12 cellular contexts compared by ENCODE assay signal in genomic region chr3:14435175-14436011, GRCh38. TPM values are rescaled to one million over a fixed set of nuclear protein-coding genes. Genes with fewer than 3 reads are reported as not detected.
DNase-seq lines count a peak whose midpoint lies in the region; ATAC-seq, FAIRE-seq and TF ChIP-seq lines count a peak whose summit lies in the region.
"Had no signal": no experiment of that assay in that cellular context is flagged by ENCODE, and none has a peak within 500 bp of the region (broad histone marks: within the 10 kb centered on the region; RNA-seq: fewer than 3 reads in every experiment).

No MANE protein-coding gene starts in this region.

- H3K27ac ChIP-seq in GM23338 (ENCODE audit: low read depth) (no peak overlapping the region), caudate nucleus (ENCODE audit: low read depth, low read length) (peak overlapping the region; percentile 77)

- H2AFZ ChIP-seq in GM23338 = no peak overlapping the region

- H3K36me3 Mint-ChIP-seq in GM23338 (ENCODE audit: low read depth) = peaks cover 3% of the 10 kb centered on the region; the same call in 1 of the 3 replicates
- H3K36me3 Mint-ChIP-seq in naive thymus-derived CD8-positive, alpha-beta T cell = no peaks in the 10 kb centered on the region

- H3F3A ChIP-seq in GM23338 (replicated peaks; ENCODE audit: low read depth) = no peaks in the 10 kb centered on the region

- no peak overlapping the region for H3K4me3 Mint-ChIP-seq in GM23338
- no peak overlapping the region for H3K4me3 Mint-ChIP-seq in naive thymus-derived CD8-positive, alpha-beta T cell

- in situ Hi-C loops in ACHN (cut with HindIII; ENCODE audit: low pct_ligation_motif_present, low pct_unique_long_range_greater_than_20kb, low sequenced_read_pairs) = no loop called here

- no peak for TF ChIP-seq CTCF in GM23338 (conservative IDR thresholded peaks at IDR 0.05; ENCODE audit: low read depth in 2 of 2)

- H3K36me3 ChIP-seq in GM23338 (ENCODE audit: insufficient read depth) = no peaks in the 10 kb centered on the region

- POLR2A ChIA-PET in naive thymus-derived CD8-positive, alpha-beta T cell (lab: Charles Lee) = no interaction called here

- no peak overlapping the region for H3K4me3 ChIP-seq in GM23338

- peaks cover 35% of the 10 kb centered on the region for H3K4me1 Mint-ChIP-seq in GM23338
- H3K4me1 Mint-ChIP-seq in naive thymus-derived CD8-positive, alpha-beta T cell = peaks cover 34 to 91% (median 73%) of the 10 kb centered on the region in 4 donors

- no peaks in the 10 kb centered on the region for H3K27me3 ChIP-seq in GM23338 (ENCODE audit: insufficient read depth)

- ATAC-seq in GM23338 = no peak
- ATAC-seq in naive thymus-derived CD8-positive, alpha-beta T cell = no peak
- ATAC-seq in GM18867 (IDR thresholded peaks at IDR 0.05; ENCODE audit: unreplicated experiment) = no peak
- ATAC-seq in HG03432 (IDR thresholded peaks at IDR 0.05; ENCODE audit: unreplicated experiment) = no peak

- no peaks in the 10 kb centered on the region; the same call in 2 of the 3 replicates for H3K9me3 Mint-ChIP-seq in GM23338
- no peaks in the 10 kb centered on the region for H3K9me3 Mint-ChIP-seq in naive thymus-derived CD8-positive, alpha-beta T cell

- peaks cover 48% of the 10 kb centered on the region for H4K20me1 ChIP-seq in GM23338 (replicated peaks; ENCODE audit: insufficient read depth)

- H3K27me3 Mint-ChIP-seq in GM23338 (ENCODE audit: insufficient read depth, low read depth, poor library complexity) = peaks cover 4% of the 10 kb centered on the region
- H3K27me3 Mint-ChIP-seq in naive thymus-derived CD8-positive, alpha-beta T cell = no peaks in the 10 kb centered on the region

- no peak overlapping the region for H3K4me2 ChIP-seq in GM23338

- FAIRE-seq in GM12891 (lab: Jason Lieb, UNC) = no peak
- FAIRE-seq: bronchial epithelial cell had no signal

- H3K9me2 ChIP-seq in GM23338 (ENCODE audit: insufficient read depth) = no peaks in the 10 kb centered on the region

- H3K27ac Mint-ChIP-seq in GM23338 = peak overlapping the region; percentile 62; the same call in 1 of the 2 replicates
- H3K27ac Mint-ChIP-seq in naive thymus-derived CD8-positive, alpha-beta T cell = peak overlapping the region in 6 of 10 donors; percentile 41 to 99 (median 85)

- no peak for TF ChIP-seq POLR2A in GM12891 (IDR thresholded peaks at IDR 0.05; ENCODE audit: low read depth, low read length)

- peak; percentile 12 for DNase-seq in ACHN
- no peak for DNase-seq in GM23338 (ENCODE audit: low spot score)
- peak in 3 of 61 donors; percentile 24 to 71 (median 28) for DNase-seq in caudate nucleus (lab: John Stamatoyannopoulos, UW)
- no peak for DNase-seq in naive thymus-derived CD8-positive, alpha-beta T cell
- DNase-seq in NCI-H1048 (lab: John Stamatoyannopoulos, UW) = no peak
- DNase-seq in GM12891 (ENCODE audit: insufficient read length, low spot score) = no peak
- DNase-seq: DND-41; NCI-H345; stimulated activated CD4-positive, alpha-beta T cell treated with anti-CD3 and anti-CD28 coated beads, Interleukin-15, amount 100 ng/mL, for 24 hours had no signal

- H3K4me1 ChIP-seq in GM23338 (ENCODE audit: insufficient read depth) = peaks cover 11% of the 10 kb centered on the region; the same call in 1 of the 2 replicates

- peaks cover 84% of the 10 kb centered on the region for H3K79me2 ChIP-seq in GM23338 (replicated peaks; ENCODE audit: insufficient read depth)

TF ChIP-seq in GM23338, 12 proteins besides CTCF, POLR2A, EP300 and RAD21:
- TF ChIP-seq REST (IDR thresholded peaks at IDR 0.05; ENCODE audit: unreplicated experiment) = no peak

TF ChIP-seq in GM12891, 5 proteins besides CTCF, POLR2A, EP300 and RAD21:
- no peak for TF ChIP-seq PAX5 (IDR thresholded peaks at IDR 0.05; ENCODE audit: insufficient read depth, low read length, severe bottlenecking)
- no peak for TF ChIP-seq POU2F2 (IDR thresholded peaks at IDR 0.05; ENCODE audit: low read depth, low read length)
- TF ChIP-seq SPI1 (IDR thresholded peaks at IDR 0.05; ENCODE audit: low read depth, low read length) = no peak
- TF ChIP-seq TAF1 (IDR thresholded peaks at IDR 0.05; ENCODE audit: low read depth, low read length) = no peak
- TF ChIP-seq POLR2AphosphoS5 (IDR thresholded peaks at IDR 0.05; ENCODE audit: low read depth, low read length) = no peak

RNA-seq across cellular contexts. Expression of gene SLC6A6, which starts 33.0 kb away (rescaled TPM):
- total RNA-seq in GM23338 (2014; rRNA removed; shearing (Covaris generic)) = 142 and 150 TPM in 2 replicates
- 27.5 and 31.6 TPM in 2 replicates for polyA plus RNA-seq in GM23338 (2016; fragmentation: Nextera tagmentation; extraction: Ambion mirVana)
- 10 to 100 TPM; 43.1 to 43.7 TPM for total RNA-seq in naive thymus-derived CD8-positive, alpha-beta T cell
- polyA plus RNA-seq in naive thymus-derived CD8-positive, alpha-beta T cell = 1 to 10 TPM; 2.1 to 5.0 (median 3.0) TPM
- 10.0 TPM for polyA plus RNA-seq in GM12891 (2012; ENCODE audit: low read depth, missing spikeins)
